ENCODE assay signal across 12 cellular contexts in genomic region chr5:123810911-123811310, GRCh38.
"Had no signal": no experiment of that assay in that cellular context is flagged by ENCODE, and none has a peak within 500 bp of the region (broad histone marks: within the 10 kb centered on the region; RNA-seq: fewer than 3 reads in every experiment).

No MANE protein-coding gene starts in this region.

- H3K9me3 ChIP-seq: lower lobe of right lung, pancreas had no signal

- H3K36me3 ChIP-seq: lower lobe of right lung, pancreas had no signal

- H3K4me1 Mint-ChIP-seq: activated CD4-positive, alpha-beta T cell treated with anti-CD3 and anti-CD28 coated beads, Interleukin-2, amount 10 ng/mL, durations not matched to agents 7 days and 5 days; activated naive CD4-positive, alpha-beta T cell treated with anti-CD3 and anti-CD28 coated beads, Interleukin-2, amount 50 U/mL, for 24 hours; central memory CD8-positive, alpha-beta T cell; immature natural killer cell; natural killer cell had no signal

- H3K27ac Mint-ChIP-seq: activated CD4-positive, alpha-beta T cell treated with anti-CD3 and anti-CD28 coated beads, Interleukin-2, amount 10 ng/mL, durations not matched to agents 7 days and 5 days; activated naive CD4-positive, alpha-beta T cell treated with anti-CD3 and anti-CD28 coated beads, Interleukin-2, amount 50 U/mL, for 24 hours; effector memory CD8-positive, alpha-beta T cell; immature natural killer cell; natural killer cell had no signal

- DNase-seq: activated CD4-positive, alpha-beta T cell treated with anti-CD3 and anti-CD28 coated beads, Interleukin-2, amount 10 ng/mL, durations not matched to agents 7 days and 5 days; activated effector memory CD4-positive, alpha-beta T cell treated with Interleukin-2 at 50 U/mL for 16 hours; activated T-cell treated with anti-CD3 and anti-CD28 coated beads, Interleukin-2, amount 50 U/mL, for 1 hour; cortex of kidney; effector memory CD8-positive, alpha-beta T cell; immature natural killer cell; lower lobe of right lung; natural killer cell; pancreas; T-helper 1 cell had no signal

- H3K27me3 Mint-ChIP-seq: activated CD4-positive, alpha-beta T cell treated with anti-CD3 and anti-CD28 coated beads, Interleukin-2, amount 10 ng/mL, durations not matched to agents 7 days and 5 days; activated naive CD4-positive, alpha-beta T cell treated with anti-CD3 and anti-CD28 coated beads, Interleukin-2, amount 50 U/mL, for 24 hours; central memory CD8-positive, alpha-beta T cell; effector memory CD8-positive, alpha-beta T cell had no signal

- H3K4me3 ChIP-seq: lower lobe of right lung, pancreas had no signal

- H3K4me3 Mint-ChIP-seq: activated CD4-positive, alpha-beta T cell treated with anti-CD3 and anti-CD28 coated beads, Interleukin-2, amount 10 ng/mL, durations not matched to agents 7 days and 5 days; activated naive CD4-positive, alpha-beta T cell treated with anti-CD3 and anti-CD28 coated beads, Interleukin-2, amount 50 U/mL, for 24 hours; central memory CD8-positive, alpha-beta T cell; effector memory CD8-positive, alpha-beta T cell; immature natural killer cell; natural killer cell had no signal

- H3K27me3 ChIP-seq: pancreas had no signal

- H3K36me3 Mint-ChIP-seq: activated naive CD4-positive, alpha-beta T cell treated with anti-CD3 and anti-CD28 coated beads, Interleukin-2, amount 50 U/mL, for 24 hours; immature natural killer cell; natural killer cell had no signal

- H3K9me3 Mint-ChIP-seq: activated CD4-positive, alpha-beta T cell treated with anti-CD3 and anti-CD28 coated beads, Interleukin-2, amount 10 ng/mL, durations not matched to agents 7 days and 5 days; activated naive CD4-positive, alpha-beta T cell treated with anti-CD3 and anti-CD28 coated beads, Interleukin-2, amount 50 U/mL, for 24 hours had no signal

- ATAC-seq: effector memory CD8-positive, alpha-beta T cell; natural killer cell had no signal

- H3K27ac ChIP-seq: lower lobe of right lung had no signal
